24 cellular contexts compared by ENCODE assay signal in genomic region chr19:41807176-41807575, GRCh38. TPM values are rescaled to one million over a fixed set of nuclear protein-coding genes. Genes with fewer than 3 reads are reported as not detected.
DNase-seq lines count a peak whose midpoint lies in the region; ATAC-seq, FAIRE-seq and TF ChIP-seq lines count a peak whose summit lies in the region.
"Had no signal": no experiment of that assay in that cellular context is flagged by ENCODE, and none has a peak within 500 bp of the region (broad histone marks: within the 10 kb centered on the region; RNA-seq: fewer than 3 reads in every experiment).

No MANE protein-coding gene starts in this region.

- CTCF ChIA-PET in PC-3 (lab: Charles Lee), result no interaction called here

- peaks cover 4% of the 10 kb centered on the region for H3K4me1 ChIP-seq in PC-3 (ENCODE audit: insufficient read depth, low read length)
- H3K4me1 ChIP-seq: BE2C had no signal

- no peaks in the 10 kb centered on the region for H4K20me1 ChIP-seq in PC-3 (ENCODE audit: low read length)
- H4K20me1 ChIP-seq: BLaER1 had no signal

- H3K4me3 ChIP-seq in bronchial epithelial cell (ENCODE audit: low read depth, low read length), result no peak overlapping the region
- no peak overlapping the region for H3K4me3 ChIP-seq in PC-3 (ENCODE audit: low read length)
- H3K4me3 ChIP-seq: BLaER1 had no signal

- no peak overlapping the region for H3K9ac ChIP-seq in PC-3 (ENCODE audit: low read length)
- H3K9ac ChIP-seq: BLaER1 had no signal

- H3K27me3 ChIP-seq in bronchial epithelial cell (ENCODE audit: control insufficient read depth, insufficient read depth, low read length), result no peaks in the 10 kb centered on the region
- H3K27me3 ChIP-seq in PC-3 (ENCODE audit: low read length), result no peaks in the 10 kb centered on the region
- H3K27me3 ChIP-seq: BLaER1 had no signal

- peak overlapping the region; percentile 84 for H3K27ac Mint-ChIP-seq in dendritic cell treated with granulocyte-macrophage colony-stimulating factor and Interleukin-4, amounts not matched to agents 40 ng/mL and 50 ng/mL, for 4 days
- H3K27ac Mint-ChIP-seq: CD4-positive, alpha-beta memory T cell; CD4-positive, CD25-positive, alpha-beta regulatory T cell had no signal

- BruUV-seq in PC-3 (replicated peaks; lab: Mats Ljungman, UMichigan), result no TSS peak

- TF ChIP-seq CTCF in bronchial epithelial cell (IDR thresholded peaks at IDR 0.05; ENCODE audit: insufficient read depth, low read length, severe bottlenecking) (no peak), PC-3 (conservative IDR thresholded peaks at IDR 0.05; ENCODE audit: low read depth, low read length) (no peak)

- no peak overlapping the region for H2AFZ ChIP-seq in PC-3 (ENCODE audit: low read length)

- H3K9me3 Mint-ChIP-seq in dendritic cell treated with granulocyte-macrophage colony-stimulating factor and Interleukin-4, amounts not matched to agents 40 ng/mL and 50 ng/mL, for 4 days, result no peaks in the 10 kb centered on the region
- H3K9me3 Mint-ChIP-seq: CD4-positive, CD25-positive, alpha-beta regulatory T cell; CD8-positive, alpha-beta memory T cell had no signal

- no peak for ATAC-seq in sciatic nerve
- no peak for ATAC-seq in PC-3
- no peak for ATAC-seq in SK-N-SH treated with all-trans-retinoic acid at 6 μM for 48 hours

- no peaks in the 10 kb centered on the region for H3K9me2 ChIP-seq in PC-3 (replicated peaks; ENCODE audit: low read length)

- H3K4me3 Mint-ChIP-seq in dendritic cell treated with granulocyte-macrophage colony-stimulating factor and Interleukin-4, amounts not matched to agents 40 ng/mL and 50 ng/mL, for 4 days, result no peak overlapping the region
- H3K4me3 Mint-ChIP-seq: CD14-positive monocyte; CD4-positive, alpha-beta memory T cell; CD4-positive, CD25-positive, alpha-beta regulatory T cell; CD8-positive, alpha-beta memory T cell had no signal

- FAIRE-seq in bronchial epithelial cell (lab: Jason Lieb, UNC), result peak; percentile 32
- FAIRE-seq: A204.1, G401.6, GM12891 had no signal

- no peaks in the 10 kb centered on the region for H3K79me2 ChIP-seq in PC-3 (ENCODE audit: low read length)

- H3K27me3 Mint-ChIP-seq in dendritic cell treated with granulocyte-macrophage colony-stimulating factor and Interleukin-4, amounts not matched to agents 40 ng/mL and 50 ng/mL, for 4 days, result no peaks in the 10 kb centered on the region

- peaks cover 30% of the 10 kb centered on the region for H3K36me3 Mint-ChIP-seq in dendritic cell treated with granulocyte-macrophage colony-stimulating factor and Interleukin-4, amounts not matched to agents 40 ng/mL and 50 ng/mL, for 4 days (ENCODE audit: low read depth)
- H3K36me3 Mint-ChIP-seq: CD4-positive, alpha-beta memory T cell; CD4-positive, CD25-positive, alpha-beta regulatory T cell had no signal

- peaks cover 92% of the 10 kb centered on the region for H3K4me1 Mint-ChIP-seq in dendritic cell treated with granulocyte-macrophage colony-stimulating factor and Interleukin-4, amounts not matched to agents 40 ng/mL and 50 ng/mL, for 4 days (ENCODE audit: low read depth)

- H3K9me3 ChIP-seq in PC-3 (ENCODE audit: low read length), result no peaks in the 10 kb centered on the region
- H3K9me3 ChIP-seq: BE2C, BLaER1 had no signal

- no peak overlapping the region for H3K27ac ChIP-seq in PC-3 (ENCODE audit: low read length)
- H3K27ac ChIP-seq: BLaER1 had no signal

- no peaks in the 10 kb centered on the region for H3F3A ChIP-seq in PC-3 (ENCODE audit: low read length, unreplicated experiment)

- H3K4me2 ChIP-seq in PC-3 (ENCODE audit: low read length), result no peak overlapping the region
- H3K4me2 ChIP-seq: BLaER1 had no signal

- H3K36me3 ChIP-seq in bronchial epithelial cell (ENCODE audit: control insufficient read depth, insufficient read depth, low read length), result no peaks in the 10 kb centered on the region
- H3K36me3 ChIP-seq in PC-3 (ENCODE audit: low read depth, low read length), result no peaks in the 10 kb centered on the region
- H3K36me3 ChIP-seq: BE2C, BLaER1 had no signal

- intact Hi-C loops in dendritic cell treated with granulocyte-macrophage colony-stimulating factor and Interleukin-4, amounts not matched to agents 40 ng/mL and 50 ng/mL, for 4 days (cut with micrococcal nuclease), result no loop called here
- intact Hi-C loops in sciatic nerve (cut with DNase I), result no loop called here
- intact Hi-C loops in PC-3 (cut with micrococcal nuclease), result no loop called here

- no peak for DNase-seq in bronchial epithelial cell (ENCODE audit: low read depth)
- peak; percentile 53 for DNase-seq in mesenteric fat pad (ENCODE audit: low spot score)
- DNase-seq in sciatic nerve (ENCODE audit: low spot score), result peak; percentile 27
- no peak for DNase-seq in cerebellar cortex (ENCODE audit: low spot score)
- no peak for DNase-seq in PC-3
- no peak for DNase-seq in GM19238 (ENCODE audit: insufficient read length, low spot score)
- DNase-seq: 8988T; ACHN; BE2C; C1 segment of cervical spinal cord; CD4-positive, alpha-beta memory T cell; CD4-positive, CD25-positive, alpha-beta regulatory T cell; CD8-positive, alpha-beta memory T cell; COR-L47; DMS79 treated with DMSO at 0.1 percent for 48 hours; GF-D8 had no signal

- POLR2A ChIA-PET in PC-3 (lab: Charles Lee; ENCODE audit: unreplicated experiment), result no interaction called here

TF ChIP-seq in SK-N-SH treated with all-trans-retinoic acid at 6 μM for 48 hours, 23 proteins besides CTCF, POLR2A, EP300 and RAD21:
- no peak for TF ChIP-seq ZC3H10 (CRISPR knock-in tag; IDR thresholded peaks at IDR 0.05)
- no peak for TF ChIP-seq ZNF70 (CRISPR knock-in tag; IDR thresholded peaks at IDR 0.05)
- no peak for TF ChIP-seq ARNTL (CRISPR knock-in tag; IDR thresholded peaks at IDR 0.05; ENCODE audit: borderline replicate concordance, low read depth)
- TF ChIP-seq TCF4 (CRISPR knock-in tag; IDR thresholded peaks at IDR 0.05; ENCODE audit: borderline replicate concordance), result no peak
- no peak for TF ChIP-seq POU6F1 (CRISPR knock-in tag; IDR thresholded peaks at IDR 0.05; ENCODE audit: borderline replicate concordance, low read depth)
- TF ChIP-seq PATZ1 (CRISPR knock-in tag; IDR thresholded peaks at IDR 0.05; ENCODE audit: borderline replicate concordance), result no peak
- TF ChIP-seq ISL1 (CRISPR knock-in tag; IDR thresholded peaks at IDR 0.05), result no peak

RNA-seq across cellular contexts. Expression of gene CEACAM3, which starts 10.8 kb away (rescaled TPM):
- total RNA-seq in bronchial epithelial cell, result 0.26 TPM in 1 of 2 replicates, not detected in the other
- total RNA-seq in mesenteric fat pad, result 1.6 TPM
- total RNA-seq in sciatic nerve, result 3.3 TPM
- not detected in 2 replicates for total RNA-seq in PC-3 (2014; rRNA removed)
- total RNA-seq: A673; CD4-positive, alpha-beta memory T cell; CD4-positive, CD25-positive, alpha-beta regulatory T cell; CD8-positive, alpha-beta memory T cell had no signal

RNA-seq across cellular contexts. Expression of gene LYPD4, which starts 37.3 kb away (rescaled TPM):
- total RNA-seq in bronchial epithelial cell (not detected in 2 replicates), mesenteric fat pad (not detected), sciatic nerve (not detected), PC-3 (2014; rRNA removed) (not detected in 2 replicates)
- total RNA-seq: A673; CD4-positive, alpha-beta memory T cell; CD4-positive, CD25-positive, alpha-beta regulatory T cell; CD8-positive, alpha-beta memory T cell had no signal

RNA-seq across cellular contexts. Expression of gene DMRTC2, which starts 37.7 kb away (rescaled TPM):
- total RNA-seq in bronchial epithelial cell (not detected in 2 replicates), mesenteric fat pad (not detected), sciatic nerve (not detected), PC-3 (2014; rRNA removed) (not detected in 2 replicates)
- total RNA-seq: A673; CD4-positive, alpha-beta memory T cell; CD4-positive, CD25-positive, alpha-beta regulatory T cell; CD8-positive, alpha-beta memory T cell had no signal

RNA-seq across cellular contexts. Expression of gene CEACAM6, which starts 51.8 kb away (rescaled TPM):
- total RNA-seq in bronchial epithelial cell, result 13.7 and 41.6 TPM in 2 replicates
- total RNA-seq in mesenteric fat pad, result 0.22 TPM
- total RNA-seq in sciatic nerve, result 1.1 TPM
- 7.1 and 9.0 TPM in 2 replicates for total RNA-seq in PC-3 (2014; rRNA removed)
- total RNA-seq: CD4-positive, alpha-beta memory T cell; CD4-positive, CD25-positive, alpha-beta regulatory T cell; CD8-positive, alpha-beta memory T cell had no signal

RNA-seq across cellular contexts. Expression of gene RPS19, which starts 52.9 kb away (rescaled TPM):
- total RNA-seq in bronchial epithelial cell, result 2,069 and 2,277 TPM in 2 replicates
- total RNA-seq in mesenteric fat pad, result 1,067 TPM
- total RNA-seq in sciatic nerve, result 788 TPM
- 1,687 and 1,830 TPM in 2 replicates for total RNA-seq in PC-3 (2014; rRNA removed)

Comparison
In these comparisons a context has a peak if more than half of its experiments do, and no peak if none do; other contexts are left out.
1. DNase-seq: peak in mesenteric fat pad (single experiment) and sciatic nerve (single experiment); none in bronchial epithelial cell (single experiment), cerebellar cortex (single experiment), PC-3 (single experiment) and GM19238 (single experiment).